30 cellular contexts compared by ENCODE assay signal in genomic region chr5:9596256-9596655, GRCh38. TPM values are rescaled to one million over a fixed set of nuclear protein-coding genes. Genes with fewer than 3 reads are reported as not detected.
DNase-seq lines count a peak whose midpoint lies in the region; ATAC-seq and TF ChIP-seq lines count a peak whose summit lies in the region.
"Had no signal": no experiment of that assay in that cellular context is flagged by ENCODE, and none has a peak within 500 bp of the region (broad histone marks: within the 10 kb centered on the region; RNA-seq: fewer than 3 reads in every experiment).

No MANE protein-coding gene starts in this region.

- TF ChIP-seq CTCF in HFFc6 (IDR thresholded peaks at IDR 0.05) (no peak), astrocyte of the spinal cord (IDR thresholded peaks at IDR 0.05; ENCODE audit: low read depth, low read length) (no peak), sigmoid colon (IDR thresholded peaks at IDR 0.05) (no peak), prostate gland (IDR thresholded peaks at IDR 0.05) (no peak), heart left ventricle (IDR thresholded peaks at IDR 0.05) (no peak)

- no peak overlapping the region for H3K18ac ChIP-seq in mesenchymal stem cell (ENCODE audit: low read depth in 1 of 2, low read length in 2 of 2)

- H3K9me3 ChIP-seq in mesenchymal stem cell (ENCODE audit: control insufficient read depth, low read length) (no peaks in the 10 kb centered on the region), sigmoid colon (no peaks in the 10 kb centered on the region), prostate gland (no peaks in the 10 kb centered on the region), heart left ventricle (no peaks in the 10 kb centered on the region)
- H3K9me3 ChIP-seq: colonic mucosa had no signal

- peak overlapping the region; percentile 11 for H3K27ac Mint-ChIP-seq in HFFc6
- H3K27ac Mint-ChIP-seq: activated CD4-positive, alpha-beta T cell treated with anti-CD3 and anti-CD28 coated beads for 36 hours; activated naive CD8-positive, alpha-beta T cell; activated T-helper 1 cell treated with anti-CD3 and anti-CD28 coated beads, Interleukin-12 subunit alpha, Interleukin-12 subunit beta, Interleukin-2, Interleukin-4 antibody, amounts not matched to agents 30 ng/mL and 10 ng/mL and 1 ng/mL, durations not matched to agents 14 hours and 24 hours and 36 hours; memory B cell; naive thymus-derived CD4-positive, alpha-beta T cell had no signal

- H3K4me3 ChIP-seq in astrocyte of the spinal cord (ENCODE audit: low read depth, low read length) (no peak overlapping the region), mesenchymal stem cell (ENCODE audit: insufficient read depth in 1 of 2, low read depth in 1 of 2, low read length in 2 of 2) (peak overlapping the region in 1 of 2 experiments; percentile 60), sigmoid colon (no peak overlapping the region), prostate gland (no peak overlapping the region), heart left ventricle (peak overlapping the region in 1 of 12 donors; percentile 18)
- H3K4me3 ChIP-seq: colonic mucosa, skin epidermis had no signal

- no peak overlapping the region for H2AFZ ChIP-seq in mesenchymal stem cell (ENCODE audit: low read depth, low read length)

- DNase-seq in HFFc6: no peak
- DNase-seq in astrocyte of the spinal cord (ENCODE audit: low read depth, low spot score): peak; percentile 2
- no peak for DNase-seq in mesenchymal stem cell
- no peak for DNase-seq in sigmoid colon
- no peak for DNase-seq in prostate gland (ENCODE audit: low spot score)
- no peak for DNase-seq in heart left ventricle
- DNase-seq: activated CD4-positive, alpha-beta T cell treated with anti-CD3 and anti-CD28 coated beads for 36 hours; brain microvascular endothelial cell; colonic mucosa; DMS 273 treated with DMSO at 0.1 percent for 48 hours; kidney; naive thymus-derived CD4-positive, alpha-beta T cell; NCI-H1436 treated with DMSO at 0.1 percent for 48 hours; NCI-H2171; NCI-H526 treated with DMSO at 0.1 percent for 48 hours; stimulated activated CD4-positive, alpha-beta T cell treated with anti-CD3 and anti-CD28 coated beads, Interleukin-2, amount 100 ng/mL, for 48 hours; stimulated activated naive CD8-positive, alpha-beta T cell treated with anti-CD3 and anti-CD28 coated beads, Interleukin-15, Interleukin-2, amounts not matched to agents 100 U/mL and 50 U/mL, for 24 hours; SW 1271; trophoblast cell had no signal

- no peak overlapping the region for H2BK5ac ChIP-seq in mesenchymal stem cell (ENCODE audit: low read depth, low read length, poor library complexity, severe bottlenecking)

- H4K91ac ChIP-seq in mesenchymal stem cell (ENCODE audit: low read length): no peak overlapping the region

- no peak overlapping the region for H3K27ac ChIP-seq in mesenchymal stem cell (ENCODE audit: low read length, poor library complexity, severe bottlenecking)
- H3K27ac ChIP-seq in sigmoid colon: no peak overlapping the region
- H3K27ac ChIP-seq in prostate gland: no peak overlapping the region
- no peak overlapping the region for H3K27ac ChIP-seq in heart left ventricle
- H3K27ac ChIP-seq: brain microvascular endothelial cell, C4-2B, colonic mucosa, skin epidermis had no signal

- H3K14ac ChIP-seq in mesenchymal stem cell (ENCODE audit: low read length in 2 of 2): no peak overlapping the region

- H3K4me3 Mint-ChIP-seq in HFFc6: peak overlapping the region; percentile 60
- H3K4me3 Mint-ChIP-seq: activated CD4-positive, alpha-beta T cell treated with anti-CD3 and anti-CD28 coated beads for 36 hours; activated naive CD8-positive, alpha-beta T cell; activated T-helper 1 cell treated with anti-CD3 and anti-CD28 coated beads, Interleukin-12 subunit alpha, Interleukin-12 subunit beta, Interleukin-2, Interleukin-4 antibody, amounts not matched to agents 30 ng/mL and 10 ng/mL and 1 ng/mL, durations not matched to agents 14 hours and 24 hours and 36 hours; memory B cell; naive thymus-derived CD4-positive, alpha-beta T cell had no signal

- WGBS in mesenchymal stem cell: 82% methylated on average over 3 of the region's 4 CpGs
- 36 to 83% methylated on average over 4 of the region's 4 CpGs for WGBS in sigmoid colon, 2 donors
- WGBS in prostate gland: 47% methylated on average over 4 of the region's 4 CpGs
- 44 to 56% (median 51%) methylated on average over 4 of the region's 4 CpGs for WGBS in heart left ventricle, 4 donors

- peak overlapping the region; percentile 64 for H3K9ac ChIP-seq in mesenchymal stem cell (ENCODE audit: low read length)

- peaks cover 2% of the 10 kb centered on the region for H3K27me3 Mint-ChIP-seq in HFFc6 (ENCODE audit: insufficient read depth)
- H3K27me3 Mint-ChIP-seq: activated naive CD8-positive, alpha-beta T cell; memory B cell had no signal

- no peak overlapping the region for H2BK120ac ChIP-seq in mesenchymal stem cell (ENCODE audit: low read depth, low read length)

- no peak overlapping the region for H3K4me2 ChIP-seq in mesenchymal stem cell (ENCODE audit: low read length, poor library complexity, severe bottlenecking)

- H2BK15ac ChIP-seq in mesenchymal stem cell (ENCODE audit: low read depth, poor library complexity, severe bottlenecking): no peak overlapping the region

- no peak overlapping the region for H2AK5ac ChIP-seq in mesenchymal stem cell (ENCODE audit: low read length, severe bottlenecking)

- in situ Hi-C loops in astrocyte of the spinal cord (cut with HindIII; ENCODE audit: low sequenced_read_pairs): no loop called here

- intact Hi-C loops in sigmoid colon (cut with DNase I) (no loop called here), prostate gland (cut with DNase I) (no loop called here), heart left ventricle (cut with DNase I) (no loop called here)

- no peak for ATAC-seq in HG03280 (IDR thresholded peaks at IDR 0.05; ENCODE audit: unreplicated experiment)
- no peak for ATAC-seq in heart left ventricle
- ATAC-seq: activated CD4-positive, alpha-beta T cell treated with anti-CD3 and anti-CD28 coated beads for 36 hours; HepG2; naive thymus-derived CD4-positive, alpha-beta T cell; Right ventricle myocardium inferior; stimulated activated naive CD8-positive, alpha-beta T cell treated with anti-CD3 and anti-CD28 coated beads, Interleukin-15, Interleukin-2, amounts not matched to agents 100 U/mL and 50 U/mL, for 24 hours had no signal

- no peaks in the 10 kb centered on the region for H3K36me3 Mint-ChIP-seq in HFFc6 (ENCODE audit: low read depth)
- H3K36me3 Mint-ChIP-seq: activated naive CD8-positive, alpha-beta T cell; memory B cell; naive thymus-derived CD4-positive, alpha-beta T cell had no signal

- no peak overlapping the region for H3K23ac ChIP-seq in mesenchymal stem cell (ENCODE audit: low read length in 2 of 2)

- peaks cover 4 to 15% of the 10 kb centered on the region in 2 experiments for H3K27me3 ChIP-seq in mesenchymal stem cell (ENCODE audit: control insufficient read depth in 1 of 2, insufficient read depth in 1 of 2, low read length in 2 of 2)
- no peaks in the 10 kb centered on the region for H3K27me3 ChIP-seq in sigmoid colon
- no peaks in the 10 kb centered on the region for H3K27me3 ChIP-seq in prostate gland (replicated peaks; ENCODE audit: insufficient read depth)
- no peaks in the 10 kb centered on the region for H3K27me3 ChIP-seq in heart left ventricle
- H3K27me3 ChIP-seq: brain microvascular endothelial cell, colonic mucosa had no signal

- H3K4me1 ChIP-seq in mesenchymal stem cell (ENCODE audit: control insufficient read depth, insufficient read depth, low read depth, low read length): no peaks in the 10 kb centered on the region
- no peaks in the 10 kb centered on the region for H3K4me1 ChIP-seq in sigmoid colon
- H3K4me1 ChIP-seq in prostate gland (replicated peaks): no peaks in the 10 kb centered on the region
- no peaks in the 10 kb centered on the region for H3K4me1 ChIP-seq in heart left ventricle
- H3K4me1 ChIP-seq: colonic mucosa had no signal

- H3K9me3 Mint-ChIP-seq in HFFc6: no peaks in the 10 kb centered on the region

- no peak overlapping the region for H2BK12ac ChIP-seq in mesenchymal stem cell (ENCODE audit: low read length in 2 of 2)

- TF ChIP-seq POLR2A in sigmoid colon (IDR thresholded peaks at IDR 0.05): no peak
- no peak for TF ChIP-seq POLR2A in prostate gland (IDR thresholded peaks at IDR 0.05)
- no peak for TF ChIP-seq POLR2A in heart left ventricle (IDR thresholded peaks at IDR 0.05)

- H4K8ac ChIP-seq in mesenchymal stem cell (ENCODE audit: low read length): no peak overlapping the region

- no peak overlapping the region for H3K4ac ChIP-seq in mesenchymal stem cell (ENCODE audit: low read depth in 1 of 2, low read length in 2 of 2)

- no peaks in the 10 kb centered on the region for H3K36me3 ChIP-seq in mesenchymal stem cell (ENCODE audit: control insufficient read depth in 1 of 2, insufficient read depth in 2 of 2, low read depth in 1 of 2, low read length in 2 of 2)
- no peaks in the 10 kb centered on the region for H3K36me3 ChIP-seq in sigmoid colon
- H3K36me3 ChIP-seq in prostate gland: no peaks in the 10 kb centered on the region
- no peaks in the 10 kb centered on the region for H3K36me3 ChIP-seq in heart left ventricle
- H3K36me3 ChIP-seq: brain microvascular endothelial cell, colonic mucosa had no signal

- TF ChIP-seq EP300 in sigmoid colon (IDR thresholded peaks at IDR 0.05): no peak

- peaks cover 16% of the 10 kb centered on the region for H3K4me1 Mint-ChIP-seq in HFFc6 (ENCODE audit: low read depth)
- H3K4me1 Mint-ChIP-seq: activated CD4-positive, alpha-beta T cell treated with anti-CD3 and anti-CD28 coated beads for 36 hours; memory B cell; naive thymus-derived CD4-positive, alpha-beta T cell had no signal

- H3K79me1 ChIP-seq in mesenchymal stem cell (replicated peaks; ENCODE audit: low read length, poor library complexity, severe bottlenecking): no peaks in the 10 kb centered on the region

RNA-seq across cellular contexts. Expression of gene TAS2R1, which starts 33.9 kb away (rescaled TPM):
- total RNA-seq in HFFc6 (2021; fragmentation: NEBNext Ultra II Directional; extraction: Animal tissue kit (Norgen Biotek cat#: 25700)): under 1 TPM in 1 of 6 experiments, not detected in 5; 0.41 TPM
- 0.14 TPM for polyA plus RNA-seq in mesenchymal stem cell (2013, experiment 1 of 2)
- polyA plus RNA-seq in mesenchymal stem cell (2013, experiment 2 of 2): 0.19 TPM
- total RNA-seq in sigmoid colon: not detected
- not detected for polyA plus RNA-seq in sigmoid colon
- not detected for total RNA-seq in prostate gland
- not detected for total RNA-seq in heart left ventricle
- polyA plus RNA-seq in heart left ventricle: not detected
- total RNA-seq: activated CD4-positive, alpha-beta T cell treated with anti-CD3 and anti-CD28 coated beads for 36 hours; activated T-helper 1 cell treated with anti-CD3 and anti-CD28 coated beads, Interleukin-12 subunit alpha, Interleukin-12 subunit beta, Interleukin-2, Interleukin-4 antibody, amounts not matched to agents 30 ng/mL and 10 ng/mL and 1 ng/mL, durations not matched to agents 14 hours and 24 hours and 36 hours; colonic mucosa; frontal cortex; G401; HepG2; kidney; naive thymus-derived CD4-positive, alpha-beta T cell; posterior vena cava; Right ventricle myocardium inferior had no signal
- polyA plus RNA-seq: HepG2; naive thymus-derived CD4-positive, alpha-beta T cell had no signal

RNA-seq across cellular contexts. Expression of gene SEMA5A, which starts 50.4 kb away (rescaled TPM):
- total RNA-seq in HFFc6 (2021; fragmentation: NEBNext Ultra II Directional; extraction: Animal tissue kit (Norgen Biotek cat#: 25700)): 10 to 100 TPM; 54.2 to 69.7 (median 59.9) TPM
- polyA plus RNA-seq in mesenchymal stem cell (2013, experiment 1 of 2): 40.6 TPM
- polyA plus RNA-seq in mesenchymal stem cell (2013, experiment 2 of 2): 42.4 TPM
- total RNA-seq in sigmoid colon (1 to 10 TPM; 1.8 to 2.8 (median 2.5) TPM), prostate gland (10 to 100 TPM in 1 of 2 donors, 1 to 10 TPM in 1; 4.5 to 21.7 TPM), heart left ventricle (10 to 100 TPM; 22.8 to 71.5 (median 41.3) TPM)
- polyA plus RNA-seq in sigmoid colon (1 to 10 TPM in 2 of 3 donors, under 1 TPM in 1; 0.60 to 4.7 (median 3.5) TPM), heart left ventricle (1 to 10 TPM; 4.6 to 4.7 TPM)
- total RNA-seq: activated T-helper 1 cell treated with anti-CD3 and anti-CD28 coated beads, Interleukin-12 subunit alpha, Interleukin-12 subunit beta, Interleukin-2, Interleukin-4 antibody, amounts not matched to agents 30 ng/mL and 10 ng/mL and 1 ng/mL, durations not matched to agents 14 hours and 24 hours and 36 hours; HepG2 had no signal
